In the genomic region with DNA sequence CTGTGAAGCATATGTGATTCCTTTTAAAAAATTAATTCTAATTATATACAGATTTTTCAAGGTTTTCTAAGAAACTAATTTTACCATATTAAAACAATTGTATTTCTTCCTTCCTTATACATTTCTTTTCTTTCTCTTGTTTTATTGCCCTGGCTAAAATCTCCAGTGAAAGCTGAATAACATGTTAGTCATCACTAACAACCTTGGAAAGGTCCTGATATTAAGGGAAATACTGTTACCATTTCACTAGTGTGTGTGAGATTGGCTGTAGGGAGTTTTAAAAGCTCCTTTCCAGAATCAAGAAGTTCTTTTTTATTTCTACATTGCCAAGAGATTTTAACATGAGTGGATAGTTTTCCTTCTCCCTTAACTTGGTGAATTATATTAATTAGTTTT, we compare ENCODE assay signal across 27 cellular contexts.
DNase-seq lines count a peak whose midpoint lies in the region; ATAC-seq, FAIRE-seq and TF ChIP-seq lines count a peak whose summit lies in the region.
"Had no signal": no experiment of that assay in that cellular context is flagged by ENCODE, and none has a peak within 500 bp of the region (broad histone marks: within the 10 kb centered on the region; RNA-seq: fewer than 3 reads in every experiment).

No MANE protein-coding gene starts in this region.

- no peak for TF ChIP-seq POLR2A in endothelial cell of umbilical vein (IDR thresholded peaks at IDR 0.05; ENCODE audit: low read depth, low read length)

- H3K9me1 ChIP-seq in endothelial cell of umbilical vein (replicated peaks; ENCODE audit: control insufficient read depth, extremely low read depth, insufficient read depth, low read length), result no peaks in the 10 kb centered on the region

- no peaks in the 10 kb centered on the region for H3K9me2 ChIP-seq in PC-9 (ENCODE audit: insufficient read depth)

- dilution Hi-C loops in endothelial cell of umbilical vein (cut with MboI; ENCODE audit: extremely low pct_ligation_motif_present, low sequenced_read_pairs), result no loop called here

- H3K27ac Mint-ChIP-seq in activated CD8-positive, alpha-beta T cell treated with anti-CD3 and anti-CD28 coated beads, Interleukin-2, amount 10 ng/mL, durations not matched to agents 7 days and 5 days, result no peak overlapping the region
- H3K27ac Mint-ChIP-seq: activated naive CD4-positive, alpha-beta T cell treated with anti-CD3 and anti-CD28 coated beads for 36 hours; GM23338 had no signal

- POLR2A ChIA-PET in endothelial cell of umbilical vein (lab: Charles Lee) (no interaction called here), PC-9 (lab: Charles Lee; ENCODE audit: unreplicated experiment) (no interaction called here)
- POLR2A ChIA-PET in activated CD8-positive, alpha-beta T cell treated with anti-CD3 and anti-CD28 coated beads, Interleukin-2, amount 10 ng/mL, durations not matched to agents 7 days and 5 days (lab: Charles Lee), result no interaction called here

- H3K36me3 ChIP-seq in SJSA1 (no peaks in the 10 kb centered on the region), endothelial cell of umbilical vein (ENCODE audit: control insufficient read depth in 2 of 2, extremely low read depth in 1 of 2, insufficient read depth in 2 of 2, low read length in 2 of 2) (no peaks in the 10 kb centered on the region), left ventricle myocardium inferior (no peaks in the 10 kb centered on the region), PC-9 (ENCODE audit: low read depth) (no peaks in the 10 kb centered on the region)
- H3K36me3 ChIP-seq: uterus had no signal

- H2AFZ ChIP-seq in endothelial cell of umbilical vein (ENCODE audit: low read depth, low read length) (no peak overlapping the region), PC-9 (no peak overlapping the region)
- H2AFZ ChIP-seq: GM23338 had no signal

- H3K4me3 Mint-ChIP-seq in activated CD8-positive, alpha-beta T cell treated with anti-CD3 and anti-CD28 coated beads, Interleukin-2, amount 10 ng/mL, durations not matched to agents 7 days and 5 days, result no peak overlapping the region
- H3K4me3 Mint-ChIP-seq: activated naive CD4-positive, alpha-beta T cell treated with anti-CD3 and anti-CD28 coated beads for 36 hours; GM23338 had no signal

- H3K36me3 Mint-ChIP-seq in activated CD8-positive, alpha-beta T cell treated with anti-CD3 and anti-CD28 coated beads, Interleukin-2, amount 10 ng/mL, durations not matched to agents 7 days and 5 days (ENCODE audit: low read depth), result no peaks in the 10 kb centered on the region

- H3K79me2 ChIP-seq in endothelial cell of umbilical vein (ENCODE audit: control insufficient read depth, insufficient read depth, low read length) (no peaks in the 10 kb centered on the region), PC-9 (ENCODE audit: low read depth) (no peaks in the 10 kb centered on the region)

- DNase-seq in EH (ENCODE audit: low read depth), result peak; percentile 69
- no peak for DNase-seq in SJSA1 (ENCODE audit: low read depth in 1 of 2, low spot score in 2 of 2)
- peak; percentile 44 for DNase-seq in endothelial cell of umbilical vein (ENCODE audit: low read depth, low spot score)
- DNase-seq in kidney tubule cell (ENCODE audit: low spot score), result peak; percentile 51
- no peak for DNase-seq in left ventricle myocardium inferior
- no peak for DNase-seq in HK-2 (ENCODE audit: unreplicated experiment)
- DNase-seq in activated CD8-positive, alpha-beta T cell treated with anti-CD3 and anti-CD28 coated beads, Interleukin-2, amount 10 ng/mL, durations not matched to agents 7 days and 5 days, result no peak
- DNase-seq in PC-9, result no peak
- DNase-seq: activated CD4-positive, alpha-beta T cell treated with anti-CD3 and anti-CD28 coated beads for 4 hours; activated naive CD4-positive, alpha-beta T cell treated with anti-CD3 and anti-CD28 coated beads for 36 hours; activated T-cell treated with anti-CD3 and anti-CD28 coated beads, Interleukin-2, amount 50 U/mL, for 48 hours; amniotic stem cell; central memory CD4-positive, alpha-beta T cell; kidney; NCI-H187 treated with DMSO at 0.1 percent for 48 hours; NCI-H69; psoas muscle; stimulated activated CD4-positive, alpha-beta T cell treated with anti-CD3 and anti-CD28 coated beads, Interleukin-2, amount 100 ng/mL, for 24 hours; T-helper 2 cell; uterus had no signal

- no peaks in the 10 kb centered on the region for H3F3A ChIP-seq in PC-9 (ENCODE audit: insufficient read depth, low read depth)

- H3K9me3 ChIP-seq in SJSA1 (replicated peaks) (no peaks in the 10 kb centered on the region), endothelial cell of umbilical vein (replicated peaks; ENCODE audit: control insufficient read depth, insufficient read depth, low read length) (no peaks in the 10 kb centered on the region), left ventricle myocardium inferior (replicated peaks) (peaks cover 5% of the 10 kb centered on the region), PC-9 (ENCODE audit: insufficient read depth, low read depth) (no peaks in the 10 kb centered on the region)
- H3K9me3 ChIP-seq: uterus had no signal

- H3K4me3 ChIP-seq in SJSA1 (no peak overlapping the region), endothelial cell of umbilical vein (replicated peaks in 1 of 3; ENCODE audit: insufficient read depth in 1 of 3, low read depth in 1 of 3, low read length in 3 of 3) (no peak overlapping the region), left ventricle myocardium inferior (no peak overlapping the region), PC-9 (no peak overlapping the region)
- H3K4me3 ChIP-seq: GM23338, psoas muscle, SK-N-MC, skin epidermis, uterus had no signal

- H3K4me1 ChIP-seq in SJSA1 (replicated peaks) (no peaks in the 10 kb centered on the region; the same call in 1 of the 2 replicates), endothelial cell of umbilical vein (ENCODE audit: control insufficient read depth, extremely low read depth, insufficient read depth, low read length) (no peaks in the 10 kb centered on the region), left ventricle myocardium inferior (no peaks in the 10 kb centered on the region), PC-9 (replicated peaks; ENCODE audit: insufficient read depth) (no peaks in the 10 kb centered on the region)
- H3K4me1 ChIP-seq: psoas muscle, uterus had no signal

- H3K9me3 Mint-ChIP-seq in activated CD8-positive, alpha-beta T cell treated with anti-CD3 and anti-CD28 coated beads, Interleukin-2, amount 10 ng/mL, durations not matched to agents 7 days and 5 days (ENCODE audit: insufficient read depth), result peaks cover 4% of the 10 kb centered on the region

- H3K9ac ChIP-seq in endothelial cell of umbilical vein (replicated peaks; ENCODE audit: extremely low read depth, insufficient read depth, low read length), result no peak overlapping the region
- H3K9ac ChIP-seq: KMS-11 had no signal

- H3K27me3 Mint-ChIP-seq in activated CD8-positive, alpha-beta T cell treated with anti-CD3 and anti-CD28 coated beads, Interleukin-2, amount 10 ng/mL, durations not matched to agents 7 days and 5 days (ENCODE audit: low read depth), result peaks cover 2% of the 10 kb centered on the region

- TF ChIP-seq CTCF in endothelial cell of umbilical vein (IDR thresholded peaks at IDR 0.05; ENCODE audit: extremely low read depth in 1 of 2, insufficient read depth in 1 of 2, low read depth in 1 of 2, low read length in 2 of 2) (no peak), left ventricle myocardium inferior (IDR thresholded peaks at IDR 0.05; ENCODE audit: borderline replicate concordance) (no peak), PC-9 (conservative IDR thresholded peaks at IDR 0.05) (no peak)

- no peak for FAIRE-seq in endothelial cell of umbilical vein (lab: Jason Lieb, UNC)
- FAIRE-seq: A204.1, HTR-8/SVneo, kidney had no signal

- BruUV-seq in endothelial cell of umbilical vein (replicated peaks; lab: Mats Ljungman, UMichigan) (no TSS peak), PC-9 (replicated peaks; lab: Mats Ljungman, UMichigan) (no TSS peak)

- no peak overlapping the region for H3K4me2 ChIP-seq in endothelial cell of umbilical vein (ENCODE audit: insufficient read depth, low read length)
- H3K4me2 ChIP-seq in PC-9, result no peak overlapping the region
- H3K4me2 ChIP-seq: GM23338, KMS-11 had no signal

- no peaks in the 10 kb centered on the region for H4K20me1 ChIP-seq in endothelial cell of umbilical vein (replicated peaks; ENCODE audit: control insufficient read depth, extremely low read depth, insufficient read depth, low read length)
- H4K20me1 ChIP-seq in PC-9 (ENCODE audit: insufficient read depth), result no peaks in the 10 kb centered on the region

- H3K27me3 ChIP-seq in SJSA1 (replicated peaks) (no peaks in the 10 kb centered on the region), endothelial cell of umbilical vein (ENCODE audit: control insufficient read depth in 2 of 2, insufficient read depth in 2 of 2, low read length in 2 of 2) (no peaks in the 10 kb centered on the region), left ventricle myocardium inferior (ENCODE audit: low read depth) (no peaks in the 10 kb centered on the region), PC-9 (ENCODE audit: insufficient read depth, low read depth) (no peaks in the 10 kb centered on the region)
- H3K27me3 ChIP-seq: uterus had no signal

- CTCF ChIA-PET in endothelial cell of umbilical vein (lab: Charles Lee) (interaction anchor here (0.8 kb wide), 1 partner anchor 37 kb away, joined by 3 read pairs; no protein-coding TSS in a partner anchor), PC-9 (lab: Charles Lee) (no interaction called here)
- CTCF ChIA-PET in activated CD8-positive, alpha-beta T cell treated with anti-CD3 and anti-CD28 coated beads, Interleukin-2, amount 10 ng/mL, durations not matched to agents 7 days and 5 days (lab: Charles Lee), result no interaction called here

- no peaks in the 10 kb centered on the region for H3K4me1 Mint-ChIP-seq in activated CD8-positive, alpha-beta T cell treated with anti-CD3 and anti-CD28 coated beads, Interleukin-2, amount 10 ng/mL, durations not matched to agents 7 days and 5 days (ENCODE audit: low read depth)
- H3K4me1 Mint-ChIP-seq: GM23338 had no signal

- intact Hi-C loops in endothelial cell of umbilical vein (cut with micrococcal nuclease), result no loop called here
- intact Hi-C loops in left ventricle myocardium inferior (cut with micrococcal nuclease), result no loop called here
- intact Hi-C loops in PC-9 (cut with micrococcal nuclease; ENCODE audit: unreplicated experiment), result no loop called here

- no peak for ATAC-seq in activated CD8-positive, alpha-beta T cell treated with anti-CD3 and anti-CD28 coated beads, Interleukin-2, amount 10 ng/mL, durations not matched to agents 7 days and 5 days
- ATAC-seq: esophagus mucosa, GM23338, psoas muscle had no signal

- peak overlapping the region; percentile 12 for H3K27ac ChIP-seq in SJSA1
- no peak overlapping the region for H3K27ac ChIP-seq in endothelial cell of umbilical vein (ENCODE audit: insufficient read depth, low read depth, low read length)
- no peak overlapping the region for H3K27ac ChIP-seq in left ventricle myocardium inferior (replicated peaks)
- no peak overlapping the region for H3K27ac ChIP-seq in PC-9
- H3K27ac ChIP-seq: KMS-11, psoas muscle, SK-N-MC, skin epidermis, uterus had no signal

TF ChIP-seq in endothelial cell of umbilical vein, 7 proteins besides CTCF, POLR2A, EP300 and RAD21 (continues in another document):
- TF ChIP-seq POLR2AphosphoS5 (IDR thresholded peaks at IDR 0.05; ENCODE audit: insufficient read depth, low read depth, low read length) (no peak), MYC (IDR thresholded peaks at IDR 0.05; ENCODE audit: low read depth, low read length) (no peak), FOS (IDR thresholded peaks at IDR 0.05; ENCODE audit: borderline replicate concordance, insufficient read depth, low read length) (no peak), GATA2 (IDR thresholded peaks at IDR 0.05; ENCODE audit: insufficient read depth, insufficient read length, low read depth, low read length) (no peak)

Comparison
In these comparisons a context has a peak if more than half of its experiments do, and no peak if none do; other contexts are left out.
1. DNase-seq: peak in EH (single experiment), endothelial cell of umbilical vein (single experiment) and kidney tubule cell (single experiment); none in SJSA1 (0 of 2), left ventricle myocardium inferior (single experiment), HK-2 (single experiment), activated CD8-positive, alpha-beta T cell treated with anti-CD3 and anti-CD28 coated beads, Interleukin-2, amount 10 ng/mL, durations not matched to agents 7 days and 5 days (single experiment) and PC-9 (0 of 2).